Comparison of ENCODE assay signal across 10 cellular contexts in the genomic region with DNA sequence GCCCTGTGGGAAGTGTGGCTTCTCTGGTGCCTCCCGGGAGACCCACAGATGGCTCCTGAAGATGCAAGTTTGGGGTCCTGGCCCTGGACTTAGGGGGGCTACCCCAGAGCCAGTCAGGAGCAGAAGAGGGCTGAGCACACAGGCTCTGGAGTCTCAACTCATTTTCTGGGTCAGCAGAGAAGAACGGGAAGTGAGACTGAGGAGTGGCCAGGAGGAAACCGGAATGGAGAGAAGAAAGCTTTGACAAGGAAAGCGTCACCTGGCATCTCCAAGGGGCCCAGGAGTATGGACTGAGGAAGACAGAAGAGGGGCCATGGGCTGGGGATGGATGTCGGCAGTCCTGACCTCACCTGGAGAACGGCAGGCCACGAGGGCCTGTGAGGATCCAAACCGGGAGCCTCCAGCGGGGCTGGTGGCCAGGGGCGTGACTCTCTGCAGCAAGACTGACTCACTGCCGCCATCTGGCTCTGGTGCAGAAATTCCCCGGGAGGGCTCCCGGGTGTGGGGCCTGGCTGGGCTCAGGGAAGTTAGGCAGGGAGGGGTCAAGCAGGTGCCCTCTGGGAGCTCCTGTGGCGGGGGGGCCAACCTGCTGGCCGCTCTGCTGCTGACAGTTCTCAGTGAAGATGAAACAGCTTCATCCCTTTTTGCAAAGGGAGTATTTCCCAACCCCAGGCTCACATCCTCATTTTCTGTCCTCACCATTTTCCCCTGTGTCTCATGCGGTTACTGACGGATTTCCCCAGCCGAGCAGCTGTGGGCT. TPM values are rescaled to one million over a fixed set of nuclear protein-coding genes. Genes with fewer than 3 reads are reported as not detected.
A peak's percentile ranks its signal among the peaks of the same experiment; 100 is the strongest.
DNase-seq lines count a peak whose midpoint lies in the region; FAIRE-seq and TF ChIP-seq lines count a peak whose summit lies in the region.
"Had no signal": no experiment of that assay in that cellular context is flagged by ENCODE, and none has a peak within 500 bp of the region (broad histone marks: within the 10 kb centered on the region; RNA-seq: fewer than 3 reads in every experiment).

No MANE protein-coding gene starts in this region.

- H3K4me1 ChIP-seq in kidney (ENCODE audit: control insufficient read depth in 1 of 2, insufficient read depth in 1 of 2, low read depth in 1 of 2, low read length in 2 of 2) (no peaks in the 10 kb centered on the region), thymus (ENCODE audit: control insufficient read depth, insufficient read depth, low read length) (no peaks in the 10 kb centered on the region)

- no peak overlapping the region for H3K4me3 Mint-ChIP-seq in activated CD4-positive, alpha-beta T cell treated with anti-CD3 and anti-CD28 coated beads, Interleukin-2, amount 10 ng/mL, durations not matched to agents 24 days and 14 days
- H3K4me3 Mint-ChIP-seq: neural crest cell, T-cell had no signal

- intact Hi-C loops in kidney (cut with DNase I) = no loop called here
- intact Hi-C loops in activated CD4-positive, alpha-beta T cell treated with anti-CD3 and anti-CD28 coated beads, Interleukin-2, amount 10 ng/mL, durations not matched to agents 24 days and 14 days (cut with micrococcal nuclease) = no loop called here

- peaks cover 46% of the 10 kb centered on the region for H3K36me3 Mint-ChIP-seq in activated CD4-positive, alpha-beta T cell treated with anti-CD3 and anti-CD28 coated beads, Interleukin-2, amount 10 ng/mL, durations not matched to agents 24 days and 14 days (ENCODE audit: low read depth)

- no peaks in the 10 kb centered on the region for H3K27me3 ChIP-seq in thymus (ENCODE audit: control insufficient read depth, insufficient read depth)

- H3K27ac ChIP-seq in angular gyrus (ENCODE audit: low read depth, low read length) = peak overlapping the region; percentile 59
- H3K27ac ChIP-seq in kidney (ENCODE audit: low read depth in 2 of 2, low read length in 2 of 2) = peak overlapping the region in 1 of 2 donors; percentile 28
- H3K27ac ChIP-seq in thymus (ENCODE audit: low read depth) = peak overlapping the region; percentile 60

- H3K9ac ChIP-seq in kidney (ENCODE audit: low read length in 2 of 2) = no peak overlapping the region

- peaks cover 5 to 10% of the 10 kb centered on the region in 2 donors for H3K36me3 ChIP-seq in kidney (ENCODE audit: control insufficient read depth in 1 of 2, insufficient read depth in 2 of 2, low read length in 2 of 2)
- H3K36me3 ChIP-seq in thymus (ENCODE audit: control insufficient read depth, insufficient read depth) = peaks cover 61% of the 10 kb centered on the region

- peak; percentile 87 for DNase-seq in HuH-7.5 (ENCODE audit: low spot score)
- DNase-seq in kidney = peak; percentile 79
- DNase-seq in NCI-H1417 (lab: John Stamatoyannopoulos, UW) = no peak
- no peak for DNase-seq in DMS53 treated with DMSO at 0.1 percent for 48 hours (lab: John Stamatoyannopoulos, UW; ENCODE audit: unreplicated experiment)
- no peak for DNase-seq in activated CD4-positive, alpha-beta T cell treated with anti-CD3 and anti-CD28 coated beads, Interleukin-2, amount 10 ng/mL, durations not matched to agents 24 days and 14 days
- DNase-seq: KBM-7 had no signal

- WGBS in thymus = 89% methylated on average over 18 of the region's 18 CpGs

- H3K4me3 ChIP-seq in kidney (ENCODE audit: low read length in 2 of 2) = no peak overlapping the region
- H3K4me3 ChIP-seq in thymus (ENCODE audit: low read length) = no peak overlapping the region

- no peaks in the 10 kb centered on the region for H3K27me3 Mint-ChIP-seq in activated CD4-positive, alpha-beta T cell treated with anti-CD3 and anti-CD28 coated beads, Interleukin-2, amount 10 ng/mL, durations not matched to agents 24 days and 14 days
- H3K27me3 Mint-ChIP-seq: T-cell had no signal

- H3K4me1 Mint-ChIP-seq in activated CD4-positive, alpha-beta T cell treated with anti-CD3 and anti-CD28 coated beads, Interleukin-2, amount 10 ng/mL, durations not matched to agents 24 days and 14 days = peaks cover 2% of the 10 kb centered on the region
- H3K4me1 Mint-ChIP-seq: neural crest cell had no signal

- no peak for TF ChIP-seq CTCF in kidney (IDR thresholded peaks at IDR 0.05; ENCODE audit: borderline replicate concordance, extremely low read depth, insufficient read depth)

- H3K9me3 ChIP-seq in kidney (ENCODE audit: control insufficient read depth in 1 of 2, low read length in 2 of 2) = no peaks in the 10 kb centered on the region
- no peaks in the 10 kb centered on the region for H3K9me3 ChIP-seq in thymus (ENCODE audit: control insufficient read depth)

- no peaks in the 10 kb centered on the region for H3K9me3 Mint-ChIP-seq in activated CD4-positive, alpha-beta T cell treated with anti-CD3 and anti-CD28 coated beads, Interleukin-2, amount 10 ng/mL, durations not matched to agents 24 days and 14 days
- H3K9me3 Mint-ChIP-seq: neural crest cell, T-cell had no signal

- H3K27ac Mint-ChIP-seq in activated CD4-positive, alpha-beta T cell treated with anti-CD3 and anti-CD28 coated beads, Interleukin-2, amount 10 ng/mL, durations not matched to agents 24 days and 14 days = no peak overlapping the region

- no peak for FAIRE-seq in kidney (lab: Jason Lieb, UNC)

RNA-seq across cellular contexts. Expression of gene DAGLB, which starts 23.6 kb away (rescaled TPM):
- 25.6 TPM for total RNA-seq in kidney
- polyA plus RNA-seq in kidney (ENCODE audit: insufficient read depth, low read depth, low replicate concordance) (7.7 TPM), thymus (19.4 TPM)
- total RNA-seq in activated CD4-positive, alpha-beta T cell treated with anti-CD3 and anti-CD28 coated beads, Interleukin-2, amount 10 ng/mL, durations not matched to agents 24 days and 14 days = 18.8 and 26.8 TPM in 2 replicates

RNA-seq across cellular contexts. Expression of gene RAC1, which starts 49.8 kb away (rescaled TPM):
- total RNA-seq in kidney = 321 TPM
- polyA plus RNA-seq in kidney (ENCODE audit: insufficient read depth, low read depth, low replicate concordance) (295 TPM), thymus (209 TPM)
- total RNA-seq in activated CD4-positive, alpha-beta T cell treated with anti-CD3 and anti-CD28 coated beads, Interleukin-2, amount 10 ng/mL, durations not matched to agents 24 days and 14 days = 172 and 176 TPM in 2 replicates

RNA-seq across cellular contexts. Expression of gene KDELR2, which starts 59.8 kb away (rescaled TPM):
- 109 TPM for total RNA-seq in kidney
- polyA plus RNA-seq in kidney (ENCODE audit: insufficient read depth, low read depth, low replicate concordance) = 108 TPM
- polyA plus RNA-seq in thymus = 46.8 TPM
- 64.0 and 73.8 TPM in 2 replicates for total RNA-seq in activated CD4-positive, alpha-beta T cell treated with anti-CD3 and anti-CD28 coated beads, Interleukin-2, amount 10 ng/mL, durations not matched to agents 24 days and 14 days

Comparison
In these comparisons a context has a peak if more than half of its experiments do, and no peak if none do; other contexts are left out.
1. DNase-seq: peak in HuH-7.5 (single experiment) and kidney (single experiment); none in NCI-H1417 (0 of 3), DMS53 treated with DMSO at 0.1 percent for 48 hours (single experiment) and activated CD4-positive, alpha-beta T cell treated with anti-CD3 and anti-CD28 coated beads, Interleukin-2, amount 10 ng/mL, durations not matched to agents 24 days and 14 days (single experiment).